ENCODE assay signal across 2 cellular contexts in genomic region chr10:100817268-100817839, GRCh38.
TF ChIP-seq lines count a peak whose summit lies in the region.

No MANE protein-coding gene starts in this region.

TF ChIP-seq in HCT116, 20 proteins besides CTCF, POLR2A, EP300 and RAD21 (continued from another document):
- TF ChIP-seq, protein P1, sequence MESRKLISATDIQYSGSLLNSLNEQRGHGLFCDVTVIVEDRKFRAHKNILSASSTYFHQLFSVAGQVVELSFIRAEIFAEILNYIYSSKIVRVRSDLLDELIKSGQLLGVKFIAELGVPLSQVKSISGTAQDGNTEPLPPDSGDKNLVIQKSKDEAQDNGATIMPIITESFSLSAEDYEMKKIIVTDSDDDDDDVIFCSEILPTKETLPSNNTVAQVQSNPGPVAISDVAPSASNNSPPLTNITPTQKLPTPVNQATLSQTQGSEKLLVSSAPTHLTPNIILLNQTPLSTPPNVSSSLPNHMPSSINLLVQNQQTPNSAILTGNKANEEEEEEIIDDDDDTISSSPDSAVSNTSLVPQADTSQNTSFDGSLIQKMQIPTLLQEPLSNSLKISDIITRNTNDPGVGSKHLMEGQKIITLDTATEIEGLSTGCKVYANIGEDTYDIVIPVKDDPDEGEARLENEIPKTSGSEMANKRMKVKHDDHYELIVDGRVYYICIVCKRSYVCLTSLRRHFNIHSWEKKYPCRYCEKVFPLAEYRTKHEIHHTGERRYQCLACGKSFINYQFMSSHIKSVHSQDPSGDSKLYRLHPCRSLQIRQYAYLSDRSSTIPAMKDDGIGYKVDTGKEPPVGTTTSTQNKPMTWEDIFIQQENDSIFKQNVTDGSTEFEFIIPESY (IDR thresholded peaks at IDR 0.05; ENCODE audit: extremely low read depth, insufficient replicate concordance, low read length) = no peak
- TF ChIP-seq TCF7L2 (IDR thresholded peaks at IDR 0.05; ENCODE audit: borderline replicate concordance, extremely low read depth, insufficient read depth, insufficient read length) (no peak), ZNF274 (IDR thresholded peaks at IDR 0.05; ENCODE audit: low read depth, low read length) (no peak), YY1 (IDR thresholded peaks at IDR 0.05; ENCODE audit: extremely low read depth, insufficient replicate concordance, low read depth, low read length) (no peak), ZFX (IDR thresholded peaks at IDR 0.05) (no peak), EGR1 (IDR thresholded peaks at IDR 0.05; ENCODE audit: low read depth) (no peak), SRF (IDR thresholded peaks at IDR 0.05; ENCODE audit: low read depth) (no peak), SIN3A (IDR thresholded peaks at IDR 0.05; ENCODE audit: low read depth) (no peak), EZH2 (IDR thresholded peaks at IDR 0.05) (no peak), ELF1 (IDR thresholded peaks at IDR 0.05; ENCODE audit: borderline replicate concordance, low read depth) (no peak), EZH2phosphoT487 (IDR thresholded peaks at IDR 0.05; ENCODE audit: borderline replicate concordance) (no peak)
- TF ChIP-seq, protein P2, sequence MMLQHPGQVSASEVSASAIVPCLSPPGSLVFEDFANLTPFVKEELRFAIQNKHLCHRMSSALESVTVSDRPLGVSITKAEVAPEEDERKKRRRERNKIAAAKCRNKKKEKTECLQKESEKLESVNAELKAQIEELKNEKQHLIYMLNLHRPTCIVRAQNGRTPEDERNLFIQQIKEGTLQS (IDR thresholded peaks at IDR 0.05) = no peak
- TF ChIP-seq, protein P3, sequence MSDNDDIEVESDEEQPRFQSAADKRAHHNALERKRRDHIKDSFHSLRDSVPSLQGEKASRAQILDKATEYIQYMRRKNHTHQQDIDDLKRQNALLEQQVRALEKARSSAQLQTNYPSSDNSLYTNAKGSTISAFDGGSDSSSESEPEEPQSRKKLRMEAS (IDR thresholded peaks at IDR 0.05) = no peak

TF ChIP-seq in K562, 482 proteins besides CTCF, POLR2A, EP300 and RAD21 (continued from another document):
- TF ChIP-seq, protein P4, sequence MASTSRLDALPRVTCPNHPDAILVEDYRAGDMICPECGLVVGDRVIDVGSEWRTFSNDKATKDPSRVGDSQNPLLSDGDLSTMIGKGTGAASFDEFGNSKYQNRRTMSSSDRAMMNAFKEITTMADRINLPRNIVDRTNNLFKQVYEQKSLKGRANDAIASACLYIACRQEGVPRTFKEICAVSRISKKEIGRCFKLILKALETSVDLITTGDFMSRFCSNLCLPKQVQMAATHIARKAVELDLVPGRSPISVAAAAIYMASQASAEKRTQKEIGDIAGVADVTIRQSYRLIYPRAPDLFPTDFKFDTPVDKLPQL (IDR thresholded peaks at IDR 0.05; ENCODE audit: extremely low read depth, insufficient read length) = no peak
- TF ChIP-seq ZNF23 (CRISPR knock-in tag; IDR thresholded peaks at IDR 0.05) = no peak
- TF ChIP-seq RNF2 (IDR thresholded peaks at IDR 0.05) = no peak
- TF ChIP-seq ZBTB7A (IDR thresholded peaks at IDR 0.05; ENCODE audit: borderline replicate concordance, control insufficient read depth, low read depth, low read length) = no peak
- TF ChIP-seq SAFB2 (IDR thresholded peaks at IDR 0.05; ENCODE audit: borderline replicate concordance, low read depth, low read length, severe bottlenecking) = no peak
- TF ChIP-seq ZNF764 (CRISPR knock-in tag; IDR thresholded peaks at IDR 0.05; ENCODE audit: low read depth) = no peak
